ENCODE assay signal across 6 cellular contexts in the genomic region with DNA sequence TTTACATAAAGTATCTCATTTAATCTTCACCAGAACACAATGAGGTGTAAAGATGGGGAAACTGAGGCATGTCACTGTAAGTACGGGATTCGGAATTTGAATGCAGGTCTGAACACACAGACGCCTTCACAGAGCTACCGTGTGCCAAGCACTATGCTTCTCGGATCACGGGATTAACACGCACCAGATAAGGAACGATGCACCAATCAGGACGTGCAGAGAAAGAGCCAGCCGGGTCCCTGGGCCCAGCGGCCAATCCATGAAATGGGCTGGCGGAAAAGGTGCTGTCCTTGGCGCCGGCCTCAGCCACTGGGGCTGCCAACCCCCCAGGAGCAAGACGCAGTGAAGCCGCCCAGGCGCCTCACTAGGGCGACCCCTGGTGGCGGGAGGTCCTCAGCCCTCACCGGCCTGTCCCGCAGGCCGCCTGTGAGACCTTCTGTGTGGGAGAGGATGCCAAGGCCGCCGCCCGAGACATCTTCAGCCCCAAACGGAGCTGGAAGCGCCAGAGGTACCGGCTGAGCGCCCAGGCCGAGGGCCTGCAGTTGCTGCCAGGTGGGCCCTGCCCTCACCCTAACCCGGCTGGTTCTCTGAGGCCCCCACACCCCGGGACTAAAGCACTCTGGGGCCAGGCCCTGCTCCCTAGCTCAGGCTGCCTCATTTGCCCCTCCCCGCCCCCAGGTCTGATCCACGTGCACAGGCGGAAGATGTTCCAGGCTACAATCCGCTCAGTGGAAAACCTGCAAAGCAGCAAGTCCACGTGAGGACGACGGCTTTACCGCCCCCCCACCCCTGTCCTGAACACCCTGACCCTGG.
DNase-seq lines count a peak whose midpoint lies in the region; ATAC-seq and TF ChIP-seq lines count a peak whose summit lies in the region.

No MANE protein-coding gene starts in this region.

- TF ChIP-seq CTCF in fibroblast of pulmonary artery (IDR thresholded peaks at IDR 0.05; ENCODE audit: low read length, missing control alignments): peak; percentile 67

- ATAC-seq in HG02588 (IDR thresholded peaks at IDR 0.05; ENCODE audit: unreplicated experiment): peak; percentile 80
- peak; percentile 80 to 82 for ATAC-seq in activated CD4-positive, CD25-positive, alpha-beta regulatory T cell treated with anti-CD3 and anti-CD28 coated beads, Interleukin-2, amount 50 U/mL, for 24 hours

- H3K4me3 ChIP-seq in fibroblast of pulmonary artery (replicated peaks; ENCODE audit: low read depth, low read length): peak overlapping the region; percentile 29

- DNase-seq in AG20443 (ENCODE audit: low spot score) (peak; percentile 82), fibroblast of pulmonary artery (ENCODE audit: low read depth) (peak; percentile 60), NCI-H1105 treated with DMSO at 0.1 percent for 48 hours (lab: John Stamatoyannopoulos, UW) (no peak)
- DNase-seq in stimulated activated CD4-positive, alpha-beta T cell treated with anti-CD3 and anti-CD28 coated beads, Interleukin-1b, Interleukin-23, amount 100 ng/mL, for 24 hours (ENCODE audit: low read depth in 4 of 4, low spot score in 1 of 4): peak; percentile 57 to 79 (median 76)
